ENCODE assay signal across 9 cellular contexts in genomic region chr17:76501827-76502307, GRCh38. TPM values are rescaled to one million over a fixed set of nuclear protein-coding genes. Genes with fewer than 3 reads are reported as not detected.
A peak's percentile ranks its signal among the peaks of the same experiment; 100 is the strongest.
DNase-seq lines count a peak whose midpoint lies in the region; ATAC-seq, FAIRE-seq and TF ChIP-seq lines count a peak whose summit lies in the region.
"Had no signal": no experiment of that assay in that cellular context is flagged by ENCODE, and none has a peak within 500 bp of the region (broad histone marks: within the 10 kb centered on the region; RNA-seq: fewer than 3 reads in every experiment).

No MANE protein-coding gene starts in this region.

- CTCF ChIA-PET in CD8-positive, alpha-beta T cell (lab: Charles Lee): interaction anchor here (0.9 to 16.5 kb wide), 11 partner anchors 9 to 373 kb away, joined by 3 to 265 read pairs (median 4); partner anchors contain the start of gene AANAT
- CTCF ChIA-PET in RWPE1 (lab: Yijun Ruan, JAX): interaction anchor here (1.1 to 1.9 kb wide), 2 partner anchors 43 to 104 kb away, joined by 4 to 8 read pairs; no protein-coding TSS in a partner anchor

- WGBS in pancreas, 2 donors: 27 to 28% methylated on average over 11 of the region's 11 CpGs

- POLR2A ChIA-PET in CD8-positive, alpha-beta T cell (lab: Charles Lee): interaction anchor here (0.7 to 2.2 kb wide), 8 partner anchors 9 to 50 kb away, joined by 3 to 8 read pairs (median 3); partner anchors contain the start of gene AANAT
- POLR2A ChIA-PET in RWPE1 (lab: Yijun Ruan, JAX; ENCODE audit: low non-redundant PET): interaction anchor here (0.5 to 1.0 kb wide), 4 partner anchors 35 to 479 kb away, joined by 3 to 9 read pairs (median 5); partner anchors contain the start of gene AANAT

- intact Hi-C loops in CD8-positive, alpha-beta T cell (cut with DNase I, micrococcal nuclease): loop anchor here (1.0 kb wide), 3 partner anchors 13 to 237 kb away; partner anchors contain the start of genes UBE2O (in 2 of the 2) and UBALD2 (in 1 of the 2)
- intact Hi-C loops in pancreas (cut with DNase I): loop anchor here in 1 of 3 donors (10.0 kb wide), 1 partner anchor 97 kb away; no protein-coding TSS in a partner anchor

- H3K4me3 ChIP-seq in CD8-positive, alpha-beta T cell (ENCODE audit: low read depth, low read length): peak overlapping the region; percentile 67
- peak overlapping the region; percentile 95 for H3K4me3 ChIP-seq in epithelial cell of proximal tubule (ENCODE audit: low read depth, low read length)
- peak overlapping the region in 2 of 4 donors; percentile 83 to 92 for H3K4me3 ChIP-seq in pancreas

- H3K27ac ChIP-seq in CD8-positive, alpha-beta T cell (ENCODE audit: low read depth, low read length): peak overlapping the region; percentile 73
- H3K27ac ChIP-seq in RWPE1: peak overlapping the region; percentile 89
- H3K27ac ChIP-seq in pancreas: peak overlapping the region; percentile 74 to 94 (median 90)

- no peaks in the 10 kb centered on the region for H3K36me3 ChIP-seq in CD8-positive, alpha-beta T cell (ENCODE audit: insufficient read depth, low read length)
- no peaks in the 10 kb centered on the region for H3K36me3 ChIP-seq in pancreas

- no peaks in the 10 kb centered on the region for H3K27me3 Mint-ChIP-seq in CD8-positive, alpha-beta T cell (ENCODE audit: low read depth)

- peaks cover 50% of the 10 kb centered on the region for H3K4me1 Mint-ChIP-seq in CD8-positive, alpha-beta T cell (ENCODE audit: low read depth)

- H3K27me3 ChIP-seq in CD8-positive, alpha-beta T cell (ENCODE audit: insufficient read depth, low read length): no peaks in the 10 kb centered on the region
- no peaks in the 10 kb centered on the region for H3K27me3 ChIP-seq in pancreas

- peak overlapping the region; percentile 80 for H3K4me3 Mint-ChIP-seq in CD8-positive, alpha-beta T cell

- no peak for FAIRE-seq in pancreas (lab: Jason Lieb, UNC)
- FAIRE-seq: HTR-8/SVneo had no signal

- no peak for ATAC-seq in CD8-positive, alpha-beta T cell
- ATAC-seq in pancreas (peak; percentile 7 to 47 (median 32)), HG02642 (IDR thresholded peaks at IDR 0.05; ENCODE audit: poor library complexity, unreplicated experiment) (no peak)

- no peak for DNase-seq in CD8-positive, alpha-beta T cell
- DNase-seq in RWPE1 (ENCODE audit: low spot score) (no peak), epithelial cell of proximal tubule (ENCODE audit: low read depth) (no peak), pancreas (peak in 5 of 6 donors; percentile 64 to 87 (median 75)), DMS 273 (lab: John Stamatoyannopoulos, UW; ENCODE audit: unreplicated experiment) (no peak)
- DNase-seq in stimulated activated CD4-positive, alpha-beta T cell treated with anti-CD3 and anti-CD28 coated beads, Interleukin-2, amount 100 ng/mL, for 48 hours: no peak
- no peak for DNase-seq in stimulated activated CD4-positive, alpha-beta T cell treated with anti-CD3 and anti-CD28 coated beads, Interleukin-4, amount 100 ng/mL, for 24 hours

- H3K36me3 Mint-ChIP-seq in CD8-positive, alpha-beta T cell: no peaks in the 10 kb centered on the region

- peak overlapping the region; percentile 96 for H3K27ac Mint-ChIP-seq in CD8-positive, alpha-beta T cell

- no peak for TF ChIP-seq CTCF in CD8-positive, alpha-beta T cell (IDR thresholded peaks at IDR 0.05)
- TF ChIP-seq CTCF in RWPE1 (conservative IDR thresholded peaks at IDR 0.05; ENCODE audit: low read depth): no peak
- no peak for TF ChIP-seq CTCF in epithelial cell of proximal tubule (conservative IDR thresholded peaks at IDR 0.05; ENCODE audit: low read depth, low read length)
- no peak for TF ChIP-seq CTCF in pancreas (IDR thresholded peaks at IDR 0.05)

- peaks cover 51% of the 10 kb centered on the region for H3K4me1 ChIP-seq in CD8-positive, alpha-beta T cell (ENCODE audit: insufficient read depth, low read length)
- H3K4me1 ChIP-seq in pancreas: peaks cover 29 to 38% (median 34%) of the 10 kb centered on the region in 3 donors

- no peaks in the 10 kb centered on the region for H3K9me3 ChIP-seq in CD8-positive, alpha-beta T cell (ENCODE audit: low read length)
- no peaks in the 10 kb centered on the region for H3K9me3 ChIP-seq in pancreas

- no peaks in the 10 kb centered on the region for H3K9me3 Mint-ChIP-seq in CD8-positive, alpha-beta T cell

RNA-seq across cellular contexts. Expression of gene RHBDF2, which starts 0.6 kb away (rescaled TPM):
- total RNA-seq in CD8-positive, alpha-beta T cell: 10 to 100 TPM; 45.4 to 46.2 TPM
- total RNA-seq in epithelial cell of proximal tubule: 35.2 and 101 TPM in 2 replicates
- 10 to 100 TPM; 19.0 to 50.1 (median 22.4) TPM for total RNA-seq in pancreas
- polyA plus RNA-seq in pancreas: 10 to 100 TPM; 18.0 to 41.8 TPM

RNA-seq across cellular contexts. Expression of gene AANAT, which starts 34.5 kb away (rescaled TPM):
- not detected for total RNA-seq in CD8-positive, alpha-beta T cell
- total RNA-seq in epithelial cell of proximal tubule (not detected in 2 replicates), pancreas (under 1 TPM in 1 of 6 donors, not detected in 5; 0.16 TPM)
- polyA plus RNA-seq in pancreas: under 1 TPM in 1 of 2 donors, not detected in 1; 0.23 TPM

RNA-seq across cellular contexts. Expression of gene CYGB, which starts 35.6 kb away (rescaled TPM):
- total RNA-seq in CD8-positive, alpha-beta T cell: under 1 TPM; 0.47 to 0.57 TPM
- total RNA-seq in epithelial cell of proximal tubule: 10.2 and 49.9 TPM in 2 replicates
- 10 to 100 TPM in 1 of 6 donors, 1 to 10 TPM in 5; 2.6 to 15.7 (median 6.5) TPM for total RNA-seq in pancreas
- 10 to 100 TPM in 1 of 2 donors, 1 to 10 TPM in 1; 9.8 to 10.3 TPM for polyA plus RNA-seq in pancreas

RNA-seq across cellular contexts. Expression of gene PRCD, which starts 38.0 kb away (rescaled TPM):
- not detected for total RNA-seq in CD8-positive, alpha-beta T cell
- total RNA-seq in epithelial cell of proximal tubule (0.22 and 5.8 TPM in 2 replicates), pancreas (1 to 10 TPM in 2 of 6 donors, under 1 TPM in 4; 0.55 to 3.0 (median 0.84) TPM)
- polyA plus RNA-seq in pancreas: 1 to 10 TPM; 5.2 to 7.3 TPM

RNA-seq across cellular contexts. Expression of gene UBE2O, which starts 48.9 kb away (rescaled TPM):
- 10 to 100 TPM; 29.8 to 32.7 TPM for total RNA-seq in CD8-positive, alpha-beta T cell
- total RNA-seq in epithelial cell of proximal tubule (15.6 and 23.6 TPM in 2 replicates), pancreas (10 to 100 TPM; 10.4 to 19.8 (median 14.3) TPM)
- polyA plus RNA-seq in pancreas: 10 to 100 TPM; 16.3 to 17.3 TPM

Comparison
In these comparisons a context has a peak if more than half of its experiments do, and no peak if none do; other contexts are left out.
1. ATAC-seq: peak in pancreas (4 of 4); none in CD8-positive, alpha-beta T cell (single experiment) and HG02642 (single experiment).
2. DNase-seq: peak in pancreas (5 of 6); none in CD8-positive, alpha-beta T cell (0 of 7), RWPE1 (single experiment), epithelial cell of proximal tubule (single experiment), DMS 273 (single experiment), stimulated activated CD4-positive, alpha-beta T cell treated with anti-CD3 and anti-CD28 coated beads, Interleukin-2, amount 100 ng/mL, for 48 hours (0 of 2) and stimulated activated CD4-positive, alpha-beta T cell treated with anti-CD3 and anti-CD28 coated beads, Interleukin-4, amount 100 ng/mL, for 24 hours (single experiment).
3. Peak in every context shown above with its lines, with median percentiles within 50 percentile points of each other: H3K27ac ChIP-seq.